Comparison of ENCODE assay signal across 12 cellular contexts in genomic region chr4:112894480-112894879, GRCh38.
A peak's percentile ranks its signal among the peaks of the same experiment; 100 is the strongest.
DNase-seq lines count a peak whose midpoint lies in the region; TF ChIP-seq lines count a peak whose summit lies in the region.
"Had no signal": no experiment of that assay in that cellular context is flagged by ENCODE, and none has a peak within 500 bp of the region (broad histone marks: within the 10 kb centered on the region; RNA-seq: fewer than 3 reads in every experiment).

No MANE protein-coding gene starts in this region.

- no peak for TF ChIP-seq CTCF in WERI-Rb-1 (IDR thresholded peaks at IDR 0.05; ENCODE audit: low read depth, low read length)

- H3K27me3 ChIP-seq in WERI-Rb-1 (ENCODE audit: insufficient read depth, low read depth, severe bottlenecking) (no peaks in the 10 kb centered on the region), layer of hippocampus (ENCODE audit: control insufficient read depth, insufficient read depth, low read length) (no peaks in the 10 kb centered on the region)
- H3K27me3 ChIP-seq: BE2C had no signal

- DNase-seq in WERI-Rb-1 (no peak), caudate nucleus (lab: John Stamatoyannopoulos, UW) (no peak), substantia nigra (lab: John Stamatoyannopoulos, UW) (no peak), Kasumi-1 (lab: John Stamatoyannopoulos, UW) (no peak), NCI-H1694 (lab: John Stamatoyannopoulos, UW) (no peak), DMS79 (lab: John Stamatoyannopoulos, UW) (no peak)
- DNase-seq: CD4-positive, alpha-beta memory T cell; H9 had no signal

- no peaks in the 10 kb centered on the region for H3K36me3 ChIP-seq in WERI-Rb-1
- H3K36me3 ChIP-seq: BE2C had no signal

- peak overlapping the region; percentile 10; the same call in 1 of the 2 replicates for H3K4me3 ChIP-seq in WERI-Rb-1 (ENCODE audit: low read depth, low read length)
- H3K4me3 ChIP-seq: GM23338 had no signal

- no peaks in the 10 kb centered on the region for H3K9me3 ChIP-seq in WERI-Rb-1 (ENCODE audit: severe bottlenecking)
- H3K9me3 ChIP-seq: BE2C had no signal

- H3K27ac ChIP-seq in WERI-Rb-1 (peak overlapping the region; percentile 81), caudate nucleus (ENCODE audit: low read depth, low read length) (peak overlapping the region; percentile 78), layer of hippocampus (ENCODE audit: low read depth, low read length) (peak overlapping the region; percentile 81), substantia nigra (ENCODE audit: low read depth, low read length, poor library complexity, severe bottlenecking) (peak overlapping the region; percentile 80)
- H3K27ac ChIP-seq: C4-2B had no signal
